Comparison of ENCODE assay signal across 19 cellular contexts in the genomic region with DNA sequence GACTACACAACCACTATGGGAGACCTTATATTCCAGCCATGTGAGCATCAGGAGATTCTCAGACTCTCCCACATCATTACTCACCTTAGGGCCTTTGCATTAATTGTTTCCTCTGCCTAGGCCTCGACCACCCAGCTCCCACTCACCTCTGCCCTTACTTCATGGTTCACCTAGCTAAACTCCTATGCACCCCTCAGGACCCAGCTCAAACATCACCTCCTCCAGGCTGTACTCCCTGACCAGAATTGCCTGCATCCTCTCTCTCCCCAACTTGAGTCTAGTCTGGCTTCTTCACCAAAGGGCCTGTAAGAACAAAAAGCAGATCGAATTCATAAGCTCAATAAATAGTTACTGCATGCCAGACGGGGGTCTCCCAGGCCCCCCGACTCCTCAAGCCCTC.
"Had no signal": no experiment of that assay in that cellular context is flagged by ENCODE, and none has a peak within 500 bp of the region (broad histone marks: within the 10 kb centered on the region; RNA-seq: fewer than 3 reads in every experiment).

No MANE protein-coding gene starts in this region.

- H3K27me3 ChIP-seq: MG63, Peyer's patch, SJCRH30 had no signal

- H3K4me1 ChIP-seq: Peyer's patch, SJCRH30 had no signal

- DNase-seq: MG63, NCI-H1092 treated with DMSO at 0.1 percent for 48 hours, NCI-H1436, NCI-H187, NCI-H2029, NCI-H2081 treated with DMSO at 0.1 percent for 48 hours, NCI-H226, NCI-H446, NCI-H510A, NCI-H524 treated with DMSO at 0.1 percent for 48 hours, NCI-H69, NCI-H774, Peyer's patch, SHP77 treated with DMSO at 0.1 percent for 48 hours, T-helper 1 cell had no signal

- H3K9me3 ChIP-seq: MG63, Peyer's patch, SJCRH30 had no signal

- ATAC-seq: PC-3, Right ventricle myocardium inferior had no signal

- H3K4me3 ChIP-seq: MG63, Peyer's patch, SJCRH30 had no signal

- H3K36me3 ChIP-seq: MG63, Peyer's patch, SJCRH30 had no signal

- H3K27ac ChIP-seq: HL-60, Peyer's patch, SJCRH30 had no signal
